1 cellular context compared by ENCODE assay signal in genomic region chr17:7836596-7837374, GRCh38.
TF ChIP-seq lines count a peak whose summit lies in the region.

No MANE protein-coding gene starts in this region.

TF ChIP-seq in A549, 52 proteins besides CTCF, POLR2A, EP300 and RAD21 (continued from another document):
- no peak for TF ChIP-seq PHF8 (IDR thresholded peaks at IDR 0.05; ENCODE audit: borderline replicate concordance, low read depth)
- TF ChIP-seq ZC3H11A (IDR thresholded peaks at IDR 0.05): no peak
- TF ChIP-seq, protein P1, sequence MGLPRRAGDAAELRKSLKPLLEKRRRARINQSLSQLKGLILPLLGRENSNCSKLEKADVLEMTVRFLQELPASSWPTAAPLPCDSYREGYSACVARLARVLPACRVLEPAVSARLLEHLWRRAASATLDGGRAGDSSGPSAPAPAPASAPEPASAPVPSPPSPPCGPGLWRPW (IDR thresholded peaks at IDR 0.05): no peak
- TF ChIP-seq CEBPB (IDR thresholded peaks at IDR 0.05): peak in 1 of 2 experiments; percentile 68; a peak in 1 of 4 replicates
- TF ChIP-seq GATA3 (IDR thresholded peaks at IDR 0.05; ENCODE audit: borderline replicate concordance): peak; percentile 84
- no peak for TF ChIP-seq ZFP36 (IDR thresholded peaks at IDR 0.05; ENCODE audit: borderline replicate concordance, partially characterized antibody)
- TF ChIP-seq, protein P2, sequence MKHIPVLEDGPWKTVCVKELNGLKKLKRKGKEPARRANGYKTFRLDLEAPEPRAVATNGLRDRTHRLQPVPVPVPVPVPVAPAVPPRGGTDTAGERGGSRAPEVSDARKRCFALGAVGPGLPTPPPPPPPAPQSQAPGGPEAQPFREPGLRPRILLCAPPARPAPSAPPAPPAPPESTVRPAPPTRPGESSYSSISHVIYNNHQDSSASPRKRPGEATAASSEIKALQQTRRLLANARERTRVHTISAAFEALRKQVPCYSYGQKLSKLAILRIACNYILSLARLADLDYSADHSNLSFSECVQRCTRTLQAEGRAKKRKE (CRISPR knock-in tag; IDR thresholded peaks at IDR 0.05; ENCODE audit: low read depth): no peak
- TF ChIP-seq MYC (IDR thresholded peaks at IDR 0.05; ENCODE audit: borderline replicate concordance, low read length): peak; percentile 91
- no peak for TF ChIP-seq ELK1 (IDR thresholded peaks at IDR 0.05; ENCODE audit: low read depth, low read length)
- no peak for TF ChIP-seq NR3C1 (IDR thresholded peaks at IDR 0.05)
- no peak for TF ChIP-seq NFE2L2 (conservative IDR thresholded peaks at IDR 0.05; ENCODE audit: low read length)
- TF ChIP-seq USF2 (IDR thresholded peaks at IDR 0.05): peak; percentile 88
- no peak for TF ChIP-seq SREBF2 (IDR thresholded peaks at IDR 0.05)
- TF ChIP-seq MAX (IDR thresholded peaks at IDR 0.05): peak; percentile 96
- peak; percentile 85 for TF ChIP-seq RARB (CRISPR knock-in tag; IDR thresholded peaks at IDR 0.05)
- no peak for TF ChIP-seq HOXB13 (CRISPR knock-in tag; IDR thresholded peaks at IDR 0.05; ENCODE audit: low read depth)
- TF ChIP-seq PBX3 (IDR thresholded peaks at IDR 0.05): peak; percentile 67; the same call in 1 of the 2 replicates
- peak; percentile 100 for TF ChIP-seq BHLHE40 (IDR thresholded peaks at IDR 0.05; ENCODE audit: low read depth, low read length)
- TF ChIP-seq BCL3 (IDR thresholded peaks at IDR 0.05): no peak
- no peak for TF ChIP-seq RNF2 (IDR thresholded peaks at IDR 0.05; ENCODE audit: borderline replicate concordance, low read depth)
- TF ChIP-seq EHMT2 (IDR thresholded peaks at IDR 0.05; ENCODE audit: low read depth): no peak
- TF ChIP-seq SMC3 (IDR thresholded peaks at IDR 0.05): no peak
- no peak for TF ChIP-seq FOSB (CRISPR knock-in tag; IDR thresholded peaks at IDR 0.05)
- no peak; the same call in 1 of the 2 replicates for TF ChIP-seq HOXB5 (CRISPR knock-in tag; IDR thresholded peaks at IDR 0.05)
- no peak for TF ChIP-seq ZNF302 (CRISPR knock-in tag; IDR thresholded peaks at IDR 0.05)
- TF ChIP-seq TP53 (CRISPR knock-in tag; IDR thresholded peaks at IDR 0.05): no peak
- no peak for TF ChIP-seq ZSCAN20 (CRISPR knock-in tag; IDR thresholded peaks at IDR 0.05)
- TF ChIP-seq POLR2AphosphoS2 (conservative IDR thresholded peaks at IDR 0.05; ENCODE audit: low read length): no peak
- TF ChIP-seq CHD4 (IDR thresholded peaks at IDR 0.05; ENCODE audit: borderline replicate concordance): no peak
- TF ChIP-seq MAFK (IDR thresholded peaks at IDR 0.05; ENCODE audit: partially characterized antibody): no peak
- TF ChIP-seq HDAC2 (IDR thresholded peaks at IDR 0.05): no peak
- no peak for TF ChIP-seq CBX8 (IDR thresholded peaks at IDR 0.05)
- TF ChIP-seq EHF (CRISPR knock-in tag; IDR thresholded peaks at IDR 0.05): no peak
- no peak; the same call in 1 of the 2 replicates for TF ChIP-seq FOSL2 (IDR thresholded peaks at IDR 0.05)
- peak; percentile 85 for TF ChIP-seq FOSL2 (CRISPR knock-in tag; IDR thresholded peaks at IDR 0.05)
- peak; percentile 66; the same call in 1 of the 2 replicates for TF ChIP-seq NPAS2 (CRISPR knock-in tag; IDR thresholded peaks at IDR 0.05; ENCODE audit: borderline replicate concordance)
- no peak for TF ChIP-seq FOXS1 (CRISPR knock-in tag; IDR thresholded peaks at IDR 0.05)
- TF ChIP-seq RFX5 (IDR thresholded peaks at IDR 0.05): peak; percentile 86
- no peak for TF ChIP-seq KDM5A (IDR thresholded peaks at IDR 0.05)
- peak; percentile 62; the same call in 1 of the 2 replicates for TF ChIP-seq ESRRA (IDR thresholded peaks at IDR 0.05; ENCODE audit: borderline replicate concordance, low read length)
- no peak for TF ChIP-seq KDM1A (IDR thresholded peaks at IDR 0.05; ENCODE audit: low read depth)
- no peak for TF ChIP-seq HEYL (CRISPR knock-in tag; IDR thresholded peaks at IDR 0.05)
- peak; percentile 78 for TF ChIP-seq CHD2 (IDR thresholded peaks at IDR 0.05; ENCODE audit: low read length, partially characterized antibody)
- TF ChIP-seq HMGXB4 (CRISPR knock-in tag; IDR thresholded peaks at IDR 0.05; ENCODE audit: borderline replicate concordance): no peak
- no peak for TF ChIP-seq CBX2 (IDR thresholded peaks at IDR 0.05; ENCODE audit: borderline replicate concordance, low read depth)
- 0 out of 2 replicates have a peak, but pooled peaks have one; percentile 68 for TF ChIP-seq E2F6 (IDR thresholded peaks at IDR 0.05; ENCODE audit: borderline replicate concordance, low read depth)
- TF ChIP-seq, protein P3, sequence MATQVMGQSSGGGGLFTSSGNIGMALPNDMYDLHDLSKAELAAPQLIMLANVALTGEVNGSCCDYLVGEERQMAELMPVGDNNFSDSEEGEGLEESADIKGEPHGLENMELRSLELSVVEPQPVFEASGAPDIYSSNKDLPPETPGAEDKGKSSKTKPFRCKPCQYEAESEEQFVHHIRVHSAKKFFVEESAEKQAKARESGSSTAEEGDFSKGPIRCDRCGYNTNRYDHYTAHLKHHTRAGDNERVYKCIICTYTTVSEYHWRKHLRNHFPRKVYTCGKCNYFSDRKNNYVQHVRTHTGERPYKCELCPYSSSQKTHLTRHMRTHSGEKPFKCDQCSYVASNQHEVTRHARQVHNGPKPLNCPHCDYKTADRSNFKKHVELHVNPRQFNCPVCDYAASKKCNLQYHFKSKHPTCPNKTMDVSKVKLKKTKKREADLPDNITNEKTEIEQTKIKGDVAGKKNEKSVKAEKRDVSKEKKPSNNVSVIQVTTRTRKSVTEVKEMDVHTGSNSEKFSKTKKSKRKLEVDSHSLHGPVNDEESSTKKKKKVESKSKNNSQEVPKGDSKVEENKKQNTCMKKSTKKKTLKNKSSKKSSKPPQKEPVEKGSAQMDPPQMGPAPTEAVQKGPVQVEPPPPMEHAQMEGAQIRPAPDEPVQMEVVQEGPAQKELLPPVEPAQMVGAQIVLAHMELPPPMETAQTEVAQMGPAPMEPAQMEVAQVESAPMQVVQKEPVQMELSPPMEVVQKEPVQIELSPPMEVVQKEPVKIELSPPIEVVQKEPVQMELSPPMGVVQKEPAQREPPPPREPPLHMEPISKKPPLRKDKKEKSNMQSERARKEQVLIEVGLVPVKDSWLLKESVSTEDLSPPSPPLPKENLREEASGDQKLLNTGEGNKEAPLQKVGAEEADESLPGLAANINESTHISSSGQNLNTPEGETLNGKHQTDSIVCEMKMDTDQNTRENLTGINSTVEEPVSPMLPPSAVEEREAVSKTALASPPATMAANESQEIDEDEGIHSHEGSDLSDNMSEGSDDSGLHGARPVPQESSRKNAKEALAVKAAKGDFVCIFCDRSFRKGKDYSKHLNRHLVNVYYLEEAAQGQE (IDR thresholded peaks at IDR 0.05): no peak
- TF ChIP-seq JUN (IDR thresholded peaks at IDR 0.05): peak; percentile 46 to 84; a peak in 4 of 5 replicates
TF ChIP-seq in A549: peak in this region for 18.
